In genomic region chr5:61600141-61600480, GRCh38 we compare ENCODE assay signal across 22 cellular contexts.
A peak's percentile ranks its signal among the peaks of the same experiment; 100 is the strongest.
DNase-seq lines count a peak whose midpoint lies in the region; ATAC-seq, FAIRE-seq and TF ChIP-seq lines count a peak whose summit lies in the region.
"Had no signal": no experiment of that assay in that cellular context is flagged by ENCODE, and none has a peak within 500 bp of the region (broad histone marks: within the 10 kb centered on the region; RNA-seq: fewer than 3 reads in every experiment).

No MANE protein-coding gene starts in this region.

- H3K9me3 ChIP-seq in A549 (no peaks in the 10 kb centered on the region), neural cell (ENCODE audit: low read length) (no peaks in the 10 kb centered on the region)

- no peak for DNase-seq in A549 (ENCODE audit: low read depth in 1 of 2, low spot score in 1 of 2)
- no peak for DNase-seq in HTR-8/SVneo (ENCODE audit: insufficient read length, low spot score)
- no peak for DNase-seq in GM13976 (ENCODE audit: low spot score)
- no peak for DNase-seq in cardiac septum (ENCODE audit: low spot score)
- DNase-seq in NCI-H1694 treated with DMSO at 0.1 percent for 48 hours (lab: John Stamatoyannopoulos, UW): no peak
- DNase-seq: 8988T; AML-193; CD4-positive, CD25-positive, alpha-beta regulatory T cell; DMS 273 treated with DMSO at 0.1 percent for 48 hours; DMS79 treated with DMSO at 0.1 percent for 48 hours; MM.1S; NCI-H1048; NCI-H1417 treated with DMSO at 0.1 percent for 48 hours; NCI-H187 treated with DMSO at 0.1 percent for 48 hours; NCI-H2107; NCI-H446 treated with DMSO at 0.1 percent for 48 hours; NCI-H526 treated with DMSO at 0.1 percent for 48 hours; RPMI8226 had no signal

- TF ChIP-seq CTCF in A549 (IDR thresholded peaks at IDR 0.05) (no peak), brain (conservative IDR thresholded peaks at IDR 0.05) (no peak), neural cell (IDR thresholded peaks at IDR 0.05; ENCODE audit: poor library complexity, severe bottlenecking) (no peak), GM13976 (IDR thresholded peaks at IDR 0.05; ENCODE audit: borderline replicate concordance, control extremely low read depth, extremely low read depth, insufficient read depth, missing control alignments) (no peak)

- ATAC-seq in A549 (no peak), HG02973 (IDR thresholded peaks at IDR 0.05; ENCODE audit: unreplicated experiment) (no peak)
- ATAC-seq: SK-N-SH treated with all-trans-retinoic acid at 6 μM for 48 hours had no signal

- no peaks in the 10 kb centered on the region for H3K79me2 ChIP-seq in neural cell (replicated peaks; ENCODE audit: insufficient read depth, low read length)

- no peak for FAIRE-seq in A549 (lab: Jason Lieb, UNC)
- FAIRE-seq in HTR-8/SVneo (lab: Jason Lieb, UNC): peak; percentile 46

- peaks cover 46% of the 10 kb centered on the region for H3K4me1 Mint-ChIP-seq in brain
- H3K4me1 Mint-ChIP-seq: CD4-positive, CD25-positive, alpha-beta regulatory T cell had no signal

- CTCF ChIA-PET in A549 (lab: Yijun Ruan, JAX): interaction anchor here (1.1 to 1.4 kb wide), 3 partner anchors 13 to 33 kb away, joined by 3 to 5 read pairs (median 5); no protein-coding TSS in a partner anchor

- H3K4me2 ChIP-seq in A549 (peak overlapping the region; percentile 64), neural cell (ENCODE audit: low read length) (no peak overlapping the region)

- POLR2A ChIA-PET in A549 (lab: Yijun Ruan, JAX): interaction anchor here (1.1 to 1.7 kb wide), 2 partner anchors 13 to 269 kb away, joined by 3 to 13 read pairs; partner anchors contain the start of gene ZSWIM6

- no peaks in the 10 kb centered on the region for H3K36me3 ChIP-seq in neural cell (ENCODE audit: insufficient read depth, low read length)

- peaks cover 71% of the 10 kb centered on the region for H3K4me1 ChIP-seq in A549

- no peak overlapping the region for H3K4me3 Mint-ChIP-seq in brain
- H3K4me3 Mint-ChIP-seq: CD4-positive, CD25-positive, alpha-beta regulatory T cell had no signal

- no peak overlapping the region for H3K9ac ChIP-seq in neural cell (ENCODE audit: low read length)

- peaks cover 0 to 16% (median 8%) of the 10 kb centered on the region in 5 experiments for H3K9me3 Mint-ChIP-seq in brain

- H3K27me3 Mint-ChIP-seq in brain: peaks cover 3% of the 10 kb centered on the region
- H3K27me3 Mint-ChIP-seq: CD4-positive, CD25-positive, alpha-beta regulatory T cell had no signal

- H3K27ac ChIP-seq in A549 (peak overlapping the region; percentile 81 to 85), neural cell (ENCODE audit: low read length) (no peak overlapping the region)

- H3K36me3 Mint-ChIP-seq in brain: peaks cover 3% of the 10 kb centered on the region
- H3K36me3 Mint-ChIP-seq: CD4-positive, CD25-positive, alpha-beta regulatory T cell had no signal

- TF ChIP-seq RAD21 in A549 (conservative IDR thresholded peaks at IDR 0.05 in 1 of 2, IDR thresholded peaks at IDR 0.05 in 1 of 2) (no peak; a peak in 1 of 5 replicates), neural cell (conservative IDR thresholded peaks at IDR 0.05) (no peak)

- peak overlapping the region in 3 of 5 experiments; percentile 10 to 57 (median 39) for H3K27ac Mint-ChIP-seq in brain
- H3K27ac Mint-ChIP-seq: CD4-positive, CD25-positive, alpha-beta regulatory T cell had no signal

- H3F3A ChIP-seq in neural cell (ENCODE audit: insufficient read depth, low read length, poor library complexity, severe bottlenecking): no peaks in the 10 kb centered on the region

- H2AFZ ChIP-seq in neural cell (ENCODE audit: low read depth, low read length): no peak overlapping the region

- H3K9me2 ChIP-seq in neural cell (ENCODE audit: insufficient read depth, low read length): no peaks in the 10 kb centered on the region

- TF ChIP-seq EP300 in A549 (IDR thresholded peaks at IDR 0.05) (no peak; a peak in 1 of 5 replicates), neural cell (conservative IDR thresholded peaks at IDR 0.05; ENCODE audit: poor library complexity, severe bottlenecking) (no peak)

- H3K27me3 ChIP-seq in neural cell (ENCODE audit: insufficient read depth, low read depth, low read length): no peaks in the 10 kb centered on the region

- intact Hi-C loops in cardiac septum (cut with DNase I): no loop called here

- H3K4me3 ChIP-seq in A549: no peak overlapping the region; the same call in 2 of the 3 replicates
- H3K4me3 ChIP-seq in neural cell (ENCODE audit: low read length): no peak overlapping the region

- in situ Hi-C loops in GM13976 (cut with MboI; ENCODE audit: low sequenced_read_pairs, unreplicated experiment): no loop called here

- H4K20me1 ChIP-seq in neural cell (ENCODE audit: insufficient read depth): no peaks in the 10 kb centered on the region

- TF ChIP-seq POLR2A in A549 (IDR thresholded peaks at IDR 0.05; ENCODE audit: low read length): no peak

TF ChIP-seq in A549, 52 proteins besides CTCF, POLR2A, EP300 and RAD21:
- TF ChIP-seq HOXB5 (CRISPR knock-in tag; IDR thresholded peaks at IDR 0.05) (peak; percentile 48; the same call in 1 of the 2 replicates), MAFK (IDR thresholded peaks at IDR 0.05; ENCODE audit: partially characterized antibody) (peak; percentile 84), JUNB (IDR thresholded peaks at IDR 0.05) (0 out of 2 replicates have a peak, but pooled peaks have one; percentile 0), EHMT2 (IDR thresholded peaks at IDR 0.05; ENCODE audit: low read depth) (peak; percentile 82; the same call in 1 of the 2 replicates), BCL3 (IDR thresholded peaks at IDR 0.05) (0 out of 3 replicates have a peak, but pooled peaks have one; percentile 16), EHF (CRISPR knock-in tag; IDR thresholded peaks at IDR 0.05) (no peak), HOXB13 (CRISPR knock-in tag; IDR thresholded peaks at IDR 0.05; ENCODE audit: low read depth) (no peak)

TF ChIP-seq in neural cell, 6 proteins besides CTCF, POLR2A, EP300 and RAD21:
- no peak for TF ChIP-seq SMC3 (conservative IDR thresholded peaks at IDR 0.05; ENCODE audit: poor library complexity)
- peak; percentile 53 for TF ChIP-seq REST (IDR thresholded peaks at IDR 0.05; ENCODE audit: borderline replicate concordance)
- TF ChIP-seq TAF1 (IDR thresholded peaks at IDR 0.05; ENCODE audit: low read depth): no peak
- TF ChIP-seq EZH2 (IDR thresholded peaks at IDR 0.05; ENCODE audit: borderline replicate concordance, insufficient read depth, low read length, poor library complexity, severe bottlenecking): no peak
- TF ChIP-seq MXI1 (conservative IDR thresholded peaks at IDR 0.05; ENCODE audit: poor library complexity, severe bottlenecking): no peak
- TF ChIP-seq POLR2AphosphoS5 (IDR thresholded peaks at IDR 0.05): no peak
